In genomic region chr20:43444107-43444506, GRCh38 we compare ENCODE assay signal across 14 cellular contexts.
"Had no signal": no experiment of that assay in that cellular context is flagged by ENCODE, and none has a peak within 500 bp of the region (broad histone marks: within the 10 kb centered on the region; RNA-seq: fewer than 3 reads in every experiment).

No MANE protein-coding gene starts in this region.

- H3K4me3 ChIP-seq: colonic mucosa, lung, mucosa of descending colon, stomach, thoracic aorta had no signal

- H3K36me3 ChIP-seq: colonic mucosa, stomach, thoracic aorta had no signal

- H3K9me3 ChIP-seq: colonic mucosa, mucosa of descending colon, stomach, thoracic aorta had no signal

- H3K27ac ChIP-seq: colonic mucosa, stomach, thoracic aorta had no signal

- H3K27me3 ChIP-seq: colonic mucosa had no signal

- DNase-seq: activated CD4-positive, alpha-beta T cell treated with anti-CD3 and anti-CD28 coated beads, Interleukin-2, amount 50 U/mL, for 1 hour; activated naive CD4-positive, alpha-beta T cell; activated naive CD8-positive, alpha-beta T cell treated with anti-CD3 and anti-CD28 coated beads, Interleukin-2, amount 10 ng/mL, durations not matched to agents 7 days and 5 days; activated T-cell treated with anti-CD3 and anti-CD28 coated beads for 4 hours; central memory CD4-positive, alpha-beta T cell; colonic mucosa; mucosa of descending colon; naive thymus-derived CD8-positive, alpha-beta T cell; stimulated activated CD4-positive, alpha-beta T cell treated with anti-CD3 and anti-CD28 coated beads, Interleukin-1b, Interleukin-23, amount 100 ng/mL, for 48 hours; stomach had no signal

- ATAC-seq: activated CD4-positive, CD25-positive, alpha-beta regulatory T cell treated with anti-CD3 and anti-CD28 coated beads, Interleukin-2, amount 50 U/mL, for 24 hours; esophagus mucosa; mucosa of descending colon; naive thymus-derived CD8-positive, alpha-beta T cell had no signal

- H3K4me1 ChIP-seq: colonic mucosa had no signal
